Comparison of ENCODE assay signal across 24 cellular contexts in the genomic region with DNA sequence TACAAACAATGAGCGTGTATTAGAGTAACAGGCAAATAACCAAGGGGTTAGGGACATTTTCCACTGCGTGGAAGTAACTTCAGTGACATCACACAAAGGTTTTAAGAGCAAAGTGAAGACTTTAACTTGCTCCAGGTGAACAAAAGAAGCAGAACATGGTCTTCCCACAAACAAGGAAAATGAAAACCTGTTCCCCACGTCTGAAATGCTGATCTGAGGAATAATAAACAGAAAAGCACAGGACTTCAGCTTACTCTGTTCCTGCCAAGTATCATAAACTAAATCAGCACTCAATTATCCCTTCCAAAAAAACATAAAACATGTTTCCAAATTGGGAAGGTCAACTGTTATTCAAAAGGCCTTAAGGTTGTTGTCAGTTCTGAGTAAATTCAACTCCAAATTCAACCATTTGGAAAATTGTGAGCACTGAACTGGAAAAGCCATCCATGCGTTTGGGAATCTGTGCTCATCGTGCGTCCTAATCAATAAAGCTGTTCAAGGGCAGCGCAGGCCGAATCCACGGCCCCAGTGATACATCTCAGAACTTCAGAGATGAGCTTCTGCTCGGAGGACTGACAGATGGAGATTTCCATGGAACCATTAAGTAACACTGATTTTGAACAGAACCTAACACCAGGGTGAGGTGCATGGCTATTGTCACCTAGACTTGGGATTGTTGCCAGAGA. TPM values are rescaled to one million over a fixed set of nuclear protein-coding genes. Genes with fewer than 3 reads are reported as not detected.
DNase-seq lines count a peak whose midpoint lies in the region; ATAC-seq and TF ChIP-seq lines count a peak whose summit lies in the region.
"Had no signal": no experiment of that assay in that cellular context is flagged by ENCODE, and none has a peak within 500 bp of the region (broad histone marks: within the 10 kb centered on the region; RNA-seq: fewer than 3 reads in every experiment).

No MANE protein-coding gene starts in this region.

- no peak overlapping the region for H3K23ac ChIP-seq in IMR-90 (ENCODE audit: low read depth, low read length)

- TF ChIP-seq CTCF in IMR-90 (conservative IDR thresholded peaks at IDR 0.05; ENCODE audit: low read depth, low read length) = no peak
- no peak for TF ChIP-seq CTCF in endodermal cell (conservative IDR thresholded peaks at IDR 0.05)
- TF ChIP-seq CTCF in prostate gland (IDR thresholded peaks at IDR 0.05) = no peak
- TF ChIP-seq CTCF in A673 (conservative IDR thresholded peaks at IDR 0.05; ENCODE audit: low read depth, low read length) = no peak

- H3K36me3 ChIP-seq in IMR-90 (ENCODE audit: control insufficient read depth, insufficient read depth, low read length) (no peaks in the 10 kb centered on the region), endodermal cell (ENCODE audit: control insufficient read depth, insufficient read depth, low read length) (no peaks in the 10 kb centered on the region), prostate gland (no peaks in the 10 kb centered on the region), A673 (ENCODE audit: insufficient read depth, low read length, poor library complexity, severe bottlenecking) (no peaks in the 10 kb centered on the region)
- H3K36me3 ChIP-seq: BLaER1 had no signal

- no peaks in the 10 kb centered on the region for H3K36me3 Mint-ChIP-seq in endodermal cell (ENCODE audit: low read depth)
- H3K36me3 Mint-ChIP-seq in activated T-helper 1 cell treated with anti-CD3 and anti-CD28 coated beads, Interleukin-12 subunit alpha, Interleukin-12 subunit beta, Interleukin-2, Interleukin-4 antibody, amounts not matched to agents 30 ng/mL and 10 ng/mL and 1 ng/mL, durations not matched to agents 14 hours and 24 hours and 36 hours (ENCODE audit: low read depth) = no peaks in the 10 kb centered on the region
- H3K36me3 Mint-ChIP-seq: CD8-positive, alpha-beta memory T cell had no signal

- DNase-seq in DMS79 treated with DMSO at 0.1 percent for 48 hours (lab: John Stamatoyannopoulos, UW) (peak; percentile 22), DMS79 (lab: John Stamatoyannopoulos, UW) (no peak), IMR-90 (no peak), endodermal cell (peak; percentile 14), prostate gland (ENCODE audit: low spot score) (peak; percentile 23), A673 (ENCODE audit: low spot score) (no peak)
- DNase-seq in activated T-helper 1 cell treated with anti-CD3 and anti-CD28 coated beads, Interleukin-12 subunit alpha, Interleukin-12 subunit beta, Interleukin-2, Interleukin-4 antibody, amounts not matched to agents 30 ng/mL and 10 ng/mL and 1 ng/mL, durations not matched to agents 14 hours and 24 hours and 36 hours (ENCODE audit: low spot score) = no peak
- DNase-seq: CD4-positive, CD25-positive, alpha-beta regulatory T cell; CD8-positive, alpha-beta memory T cell; COR-L47; DMS 273 treated with DMSO at 0.1 percent for 48 hours; DMS53; GDM1; GM23248; HCEC 1CT; KBM-7 had no signal

- H3K79me1 ChIP-seq in IMR-90 (ENCODE audit: low read depth in 1 of 2, low read length in 2 of 2) = no peaks in the 10 kb centered on the region

- H3K18ac ChIP-seq in IMR-90 (ENCODE audit: low read depth, low read length) = no peak overlapping the region

- peaks cover 8% of the 10 kb centered on the region for H3K9me3 Mint-ChIP-seq in endodermal cell
- H3K9me3 Mint-ChIP-seq in activated T-helper 1 cell treated with anti-CD3 and anti-CD28 coated beads, Interleukin-12 subunit alpha, Interleukin-12 subunit beta, Interleukin-2, Interleukin-4 antibody, amounts not matched to agents 30 ng/mL and 10 ng/mL and 1 ng/mL, durations not matched to agents 14 hours and 24 hours and 36 hours = peaks cover 7% of the 10 kb centered on the region

- H3K4me3 ChIP-seq in IMR-90 (ENCODE audit: insufficient read depth, low read depth, low read length) (no peak overlapping the region), endodermal cell (ENCODE audit: low read length) (no peak overlapping the region), prostate gland (no peak overlapping the region), A673 (ENCODE audit: low read depth, low read length, poor library complexity, severe bottlenecking) (no peak overlapping the region)
- H3K4me3 ChIP-seq: A549, BLaER1, GM23248 had no signal

- H3K27me3 Mint-ChIP-seq in endodermal cell (ENCODE audit: insufficient read depth) = peaks cover 14% of the 10 kb centered on the region
- H3K27me3 Mint-ChIP-seq in activated T-helper 1 cell treated with anti-CD3 and anti-CD28 coated beads, Interleukin-12 subunit alpha, Interleukin-12 subunit beta, Interleukin-2, Interleukin-4 antibody, amounts not matched to agents 30 ng/mL and 10 ng/mL and 1 ng/mL, durations not matched to agents 14 hours and 24 hours and 36 hours (ENCODE audit: insufficient read depth) = peaks cover 5% of the 10 kb centered on the region

- TF ChIP-seq RAD21 in IMR-90 (IDR thresholded peaks at IDR 0.05; ENCODE audit: low read length) = no peak

- no peaks in the 10 kb centered on the region for H3K4me1 Mint-ChIP-seq in endodermal cell
- H3K4me1 Mint-ChIP-seq in activated T-helper 1 cell treated with anti-CD3 and anti-CD28 coated beads, Interleukin-12 subunit alpha, Interleukin-12 subunit beta, Interleukin-2, Interleukin-4 antibody, amounts not matched to agents 30 ng/mL and 10 ng/mL and 1 ng/mL, durations not matched to agents 14 hours and 24 hours and 36 hours (ENCODE audit: low read depth) = peaks cover 14% of the 10 kb centered on the region

- H3K9me1 ChIP-seq in IMR-90 (ENCODE audit: insufficient read depth, low read length) = no peaks in the 10 kb centered on the region

- no peak for TF ChIP-seq POLR2A in IMR-90 (IDR thresholded peaks at IDR 0.05; ENCODE audit: low read depth, low read length)
- no peak for TF ChIP-seq POLR2A in prostate gland (IDR thresholded peaks at IDR 0.05)

- no peak overlapping the region for H3K4me3 Mint-ChIP-seq in endodermal cell
- H3K4me3 Mint-ChIP-seq in activated T-helper 1 cell treated with anti-CD3 and anti-CD28 coated beads, Interleukin-12 subunit alpha, Interleukin-12 subunit beta, Interleukin-2, Interleukin-4 antibody, amounts not matched to agents 30 ng/mL and 10 ng/mL and 1 ng/mL, durations not matched to agents 14 hours and 24 hours and 36 hours = no peak overlapping the region
- H3K4me3 Mint-ChIP-seq: CD4-positive, CD25-positive, alpha-beta regulatory T cell; CD8-positive, alpha-beta memory T cell; IgD-negative memory B cell had no signal

- no TSS peak for BruUV-seq in IMR-90 (replicated peaks; lab: Mats Ljungman, UMichigan)
- BruUV-seq in A673 (replicated peaks; lab: Mats Ljungman, UMichigan) = no TSS peak

- peak overlapping the region; percentile 72 for H2AK9ac ChIP-seq in IMR-90 (replicated peaks; ENCODE audit: low read depth, low read length, poor library complexity)

- H3K14ac ChIP-seq in IMR-90 (replicated peaks; ENCODE audit: low read depth, low read length) = no peak overlapping the region

- dilution Hi-C loops in IMR-90 (cut with HindIII; ENCODE audit: low sequenced_read_pairs, unreplicated experiment) = no loop called here

- no peak overlapping the region for H4K5ac ChIP-seq in IMR-90 (ENCODE audit: low read depth, low read length)

- H4K20me1 ChIP-seq in IMR-90 (ENCODE audit: insufficient read depth, low read length) = no peaks in the 10 kb centered on the region
- H4K20me1 ChIP-seq: BLaER1 had no signal

- no peak overlapping the region for H3K27ac Mint-ChIP-seq in endodermal cell
- H3K27ac Mint-ChIP-seq in activated T-helper 1 cell treated with anti-CD3 and anti-CD28 coated beads, Interleukin-12 subunit alpha, Interleukin-12 subunit beta, Interleukin-2, Interleukin-4 antibody, amounts not matched to agents 30 ng/mL and 10 ng/mL and 1 ng/mL, durations not matched to agents 14 hours and 24 hours and 36 hours = no peak overlapping the region
- H3K27ac Mint-ChIP-seq: CD4-positive, CD25-positive, alpha-beta regulatory T cell; CD8-positive, alpha-beta memory T cell; IgD-negative memory B cell had no signal

- in situ Hi-C loops in IMR-90 (cut with MboI; ENCODE audit: low sequenced_read_pairs) = loop anchor here (25.0 kb wide), 1 partner anchor 894 kb away; no protein-coding TSS in a partner anchor

- H3K9ac ChIP-seq in IMR-90 (ENCODE audit: low read depth, low read length) (no peak overlapping the region), endodermal cell (ENCODE audit: extremely low read depth, low read length, poor library complexity, severe bottlenecking) (no peak overlapping the region)
- H3K9ac ChIP-seq: BLaER1, GM23248 had no signal

- H3K56ac ChIP-seq in IMR-90 (ENCODE audit: extremely low read depth, insufficient read depth, low read length) = no peak overlapping the region

- intact Hi-C loops in IMR-90 (cut with micrococcal nuclease) = no loop called here
- intact Hi-C loops in prostate gland (cut with DNase I) = no loop called here
- intact Hi-C loops in A673 (cut with micrococcal nuclease; ENCODE audit: unreplicated experiment) = no loop called here
- intact Hi-C loops in activated T-helper 1 cell treated with anti-CD3 and anti-CD28 coated beads, Interleukin-12 subunit alpha, Interleukin-12 subunit beta, Interleukin-2, Interleukin-4 antibody, amounts not matched to agents 30 ng/mL and 10 ng/mL and 1 ng/mL, durations not matched to agents 14 hours and 24 hours and 36 hours (cut with micrococcal nuclease) = no loop called here

- ATAC-seq in IMR-90 (ENCODE audit: low read depth) = no peak
- ATAC-seq in HG02884 (IDR thresholded peaks at IDR 0.05; ENCODE audit: unreplicated experiment) = no peak
- ATAC-seq: A549 had no signal

- H2AK5ac ChIP-seq in IMR-90 (ENCODE audit: low read depth, low read length) = no peak overlapping the region

- no peak overlapping the region for H4K8ac ChIP-seq in IMR-90 (ENCODE audit: low read depth in 2 of 2, low read length in 2 of 2)

- no peaks in the 10 kb centered on the region for H3K27me3 ChIP-seq in IMR-90 (ENCODE audit: control insufficient read depth, insufficient read depth, low read length)
- H3K27me3 ChIP-seq in endodermal cell (ENCODE audit: control insufficient read depth, insufficient read depth, low read length, poor library complexity, severe bottlenecking) = peaks cover 7% of the 10 kb centered on the region
- no peaks in the 10 kb centered on the region for H3K27me3 ChIP-seq in prostate gland (replicated peaks; ENCODE audit: insufficient read depth)
- no peaks in the 10 kb centered on the region for H3K27me3 ChIP-seq in A673 (replicated peaks; ENCODE audit: insufficient read depth, low read depth, low read length, poor library complexity)
- H3K27me3 ChIP-seq: BLaER1 had no signal

- POLR2A ChIA-PET in IMR-90 (lab: Charles Lee; ENCODE audit: unreplicated experiment) (no interaction called here), A673 (lab: Charles Lee; ENCODE audit: low non-redundant PET) (no interaction called here)

- no peak overlapping the region for H2BK120ac ChIP-seq in IMR-90 (ENCODE audit: low read depth, low read length)

- no peak overlapping the region for H3K4ac ChIP-seq in IMR-90 (ENCODE audit: low read depth, low read length)

- 100% methylated on average over 1 of the region's 10 CpGs; no CpG with 5 or more reads in 1 of the 2 experiments for WGBS in IMR-90 (ENCODE audit: extremely low coverage in 2 of 2, insufficient read length in 1 of 2), 2 experiments
- WGBS in endodermal cell (ENCODE audit: insufficient coverage in 1 of 2, insufficient read length in 1 of 2), 2 experiments = 89 to 92% methylated on average over 10 of the region's 10 CpGs
- WGBS in prostate gland = 74% methylated on average over 10 of the region's 10 CpGs

- H2BK15ac ChIP-seq in IMR-90 (ENCODE audit: low read depth, low read length) = no peak overlapping the region

- no peak overlapping the region for H3K4me2 ChIP-seq in IMR-90 (ENCODE audit: low read depth, low read length)
- H3K4me2 ChIP-seq: A549 had no signal

- H3K9me3 ChIP-seq in IMR-90 (ENCODE audit: control insufficient read depth, insufficient read depth, low read length) (peaks cover 9% of the 10 kb centered on the region; the same call in 1 of the 2 replicates), endodermal cell (ENCODE audit: control insufficient read depth, low read length) (no peaks in the 10 kb centered on the region), prostate gland (no peaks in the 10 kb centered on the region), A673 (ENCODE audit: low read depth, low read length, poor library complexity, severe bottlenecking) (no peaks in the 10 kb centered on the region)

- CTCF ChIA-PET in IMR-90 (lab: Yijun Ruan, JAX) (no interaction called here), A673 (lab: Charles Lee) (no interaction called here)

- H4K91ac ChIP-seq in IMR-90 (ENCODE audit: insufficient read depth, low read depth, low read length) = no peak overlapping the region

- no peak overlapping the region for H2AFZ ChIP-seq in IMR-90 (replicated peaks; ENCODE audit: low read length, poor library complexity)
- H2AFZ ChIP-seq: GM23248 had no signal

- H2BK5ac ChIP-seq in IMR-90 (ENCODE audit: low read depth, low read length, poor library complexity, severe bottlenecking) = no peak overlapping the region

- H3K4me1 ChIP-seq in IMR-90 (ENCODE audit: control insufficient read depth, insufficient read depth, low read length) = no peaks in the 10 kb centered on the region
- no peaks in the 10 kb centered on the region for H3K4me1 ChIP-seq in endodermal cell (ENCODE audit: control insufficient read depth, insufficient read depth, low read length)
- H3K4me1 ChIP-seq in prostate gland (replicated peaks) = no peaks in the 10 kb centered on the region
- H3K4me1 ChIP-seq in A673 (ENCODE audit: insufficient read depth, low read length, poor library complexity, severe bottlenecking) = no peaks in the 10 kb centered on the region
- H3K4me1 ChIP-seq: A549 had no signal

- H2BK20ac ChIP-seq in IMR-90 (ENCODE audit: low read depth, low read length) = no peak overlapping the region

- no peak overlapping the region for H3K27ac ChIP-seq in IMR-90 (ENCODE audit: insufficient read depth, low read length)
- H3K27ac ChIP-seq in endodermal cell (ENCODE audit: low read depth, low read length) = no peak overlapping the region
- peak overlapping the region in 1 of 2 donors; percentile 60 for H3K27ac ChIP-seq in prostate gland
- no peak overlapping the region for H3K27ac ChIP-seq in A673 (ENCODE audit: low read depth, low read length, poor library complexity, severe bottlenecking)
- H3K27ac ChIP-seq: 22Rv1, A549, BLaER1, GM23248, HL-60 had no signal

RNA-seq across cellular contexts. Expression of a gene that starts 7.7 kb away (rescaled TPM):
- total RNA-seq in IMR-90 (2012; rRNA removed) (under 0.01 and 0.56 TPM in 2 replicates), endodermal cell (10 to 100 TPM in 1 of 2 donors, 1 to 10 TPM in 1; 4.1 to 11.9 TPM), prostate gland (1 to 10 TPM; 2.0 to 5.0 TPM), A673 (2021) (3.7 and 3.8 TPM in 2 replicates)
- 0.17 TPM in 1 of 2 replicates, not detected in the other for polyA plus RNA-seq in IMR-90 (2012; rRNA removed)
- polyA plus RNA-seq in IMR-90 (2012; cell fraction: cytosol; rRNA removed) = 0.05 TPM in 1 of 2 replicates, not detected in the other
- polyA plus RNA-seq in IMR-90 (2012; cell fraction: nucleus; rRNA removed; ENCODE audit: low replicate concordance) = 0.12 and 0.16 TPM in 2 replicates
- 1.9 TPM for polyA plus RNA-seq in endodermal cell (2013, experiment 1 of 2)
- polyA plus RNA-seq in endodermal cell (2013, experiment 2 of 2) = 1.2 TPM
- not detected in 2 replicates for total RNA-seq in activated T-helper 1 cell treated with anti-CD3 and anti-CD28 coated beads, Interleukin-12 subunit alpha, Interleukin-12 subunit beta, Interleukin-2, Interleukin-4 antibody, amounts not matched to agents 30 ng/mL and 10 ng/mL and 1 ng/mL, durations not matched to agents 14 hours and 24 hours and 36 hours
- total RNA-seq: Daoy, GM23248, HT1080 had no signal
- polyA plus RNA-seq: A549; CD4-positive, CD25-positive, alpha-beta regulatory T cell; GM23248; IgD-negative memory B cell had no signal

Comparison
In these comparisons a context has a peak if more than half of its experiments do, and no peak if none do; other contexts are left out.
1. DNase-seq: peak in DMS79 treated with DMSO at 0.1 percent for 48 hours (single experiment), endodermal cell (single experiment) and prostate gland (single experiment); none in DMS79 (single experiment), IMR-90 (single experiment), A673 (single experiment) and activated T-helper 1 cell treated with anti-CD3 and anti-CD28 coated beads, Interleukin-12 subunit alpha, Interleukin-12 subunit beta, Interleukin-2, Interleukin-4 antibody, amounts not matched to agents 30 ng/mL and 10 ng/mL and 1 ng/mL, durations not matched to agents 14 hours and 24 hours and 36 hours (single experiment).